ENCODE assay signal across 13 cellular contexts in the genomic region with DNA sequence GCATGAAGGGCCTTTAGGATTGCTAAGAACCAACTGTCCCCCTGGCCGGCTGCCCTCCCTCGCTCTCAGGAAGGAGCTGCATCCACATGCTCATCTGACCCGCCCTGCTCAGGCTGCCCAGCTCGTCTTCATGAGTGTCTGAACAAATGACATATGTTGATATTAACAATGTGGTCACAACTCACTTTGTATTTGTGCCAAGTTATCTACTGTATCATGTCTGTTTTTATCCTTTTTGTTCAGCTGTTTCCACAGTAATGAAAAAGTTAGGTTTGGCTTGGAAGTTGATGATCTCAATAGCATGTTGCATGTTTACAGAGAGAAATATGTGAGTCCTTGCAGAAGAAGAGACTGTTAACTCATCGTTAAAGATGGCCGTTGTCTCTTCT.
DNase-seq lines count a peak whose midpoint lies in the region; ATAC-seq and TF ChIP-seq lines count a peak whose summit lies in the region.
"Had no signal": no experiment of that assay in that cellular context is flagged by ENCODE, and none has a peak within 500 bp of the region (broad histone marks: within the 10 kb centered on the region; RNA-seq: fewer than 3 reads in every experiment).

No MANE protein-coding gene starts in this region.

- H3K4me3 ChIP-seq in ascending aorta, result no peak overlapping the region
- H3K4me3 ChIP-seq in psoas muscle, result no peak overlapping the region
- H3K4me3 ChIP-seq: gastrocnemius medialis, SJSA1 had no signal

- CTCF ChIA-PET in GM10248 (lab: Yijun Ruan, JAX), result no interaction called here

- no peaks in the 10 kb centered on the region for H3K4me1 Mint-ChIP-seq in activated T-cell treated with anti-CD3 and anti-CD28 coated beads, Interleukin-2, amount 50 U/mL, for 4 hours (ENCODE audit: low read depth)
- H3K4me1 Mint-ChIP-seq: activated naive CD8-positive, alpha-beta T cell treated with anti-CD3 and anti-CD28 coated beads, Interleukin-2, amount 50 U/mL, for 24 hours had no signal

- POLR2A ChIA-PET in GM10248 (lab: Yijun Ruan, JAX), result no interaction called here

- H3K36me3 ChIP-seq in ascending aorta, result no peaks in the 10 kb centered on the region
- H3K36me3 ChIP-seq in psoas muscle (ENCODE audit: insufficient read depth in 1 of 2, low read depth in 1 of 2), result peaks cover 0 to 20% of the 10 kb centered on the region in 2 donors
- H3K36me3 ChIP-seq: gastrocnemius medialis had no signal

- H3K4me1 ChIP-seq in ascending aorta (peaks cover 0 to 13% of the 10 kb centered on the region in 2 donors), psoas muscle (no peaks in the 10 kb centered on the region)
- H3K4me1 ChIP-seq: gastrocnemius medialis, SJSA1 had no signal

- H3K9me3 Mint-ChIP-seq in activated T-cell treated with anti-CD3 and anti-CD28 coated beads, Interleukin-2, amount 50 U/mL, for 4 hours, result no peaks in the 10 kb centered on the region
- H3K9me3 Mint-ChIP-seq: activated naive CD8-positive, alpha-beta T cell treated with anti-CD3 and anti-CD28 coated beads, Interleukin-2, amount 50 U/mL, for 24 hours had no signal

- peaks cover 8% of the 10 kb centered on the region for H3K36me3 Mint-ChIP-seq in activated T-cell treated with anti-CD3 and anti-CD28 coated beads, Interleukin-2, amount 50 U/mL, for 4 hours (ENCODE audit: insufficient read depth)

- H3K27me3 ChIP-seq in ascending aorta (no peaks in the 10 kb centered on the region), psoas muscle (ENCODE audit: insufficient read depth in 3 of 3, low read length in 2 of 3) (no peaks in the 10 kb centered on the region)
- H3K27me3 ChIP-seq: gastrocnemius medialis, SJSA1 had no signal

- no peak overlapping the region for H3K4me3 Mint-ChIP-seq in activated T-cell treated with anti-CD3 and anti-CD28 coated beads, Interleukin-2, amount 50 U/mL, for 4 hours
- H3K4me3 Mint-ChIP-seq: activated naive CD8-positive, alpha-beta T cell treated with anti-CD3 and anti-CD28 coated beads, Interleukin-2, amount 50 U/mL, for 24 hours had no signal

- no peaks in the 10 kb centered on the region for H3K27me3 Mint-ChIP-seq in activated T-cell treated with anti-CD3 and anti-CD28 coated beads, Interleukin-2, amount 50 U/mL, for 4 hours (ENCODE audit: low read depth)
- H3K27me3 Mint-ChIP-seq: activated naive CD8-positive, alpha-beta T cell treated with anti-CD3 and anti-CD28 coated beads, Interleukin-2, amount 50 U/mL, for 24 hours had no signal

- TF ChIP-seq CTCF in ascending aorta (IDR thresholded peaks at IDR 0.05) (no peak), psoas muscle (IDR thresholded peaks at IDR 0.05) (no peak), GM10248 (IDR thresholded peaks at IDR 0.05; ENCODE audit: control extremely low read depth, extremely low read depth, low read depth, missing control alignments) (no peak)

- H3K9me3 ChIP-seq in ascending aorta (no peaks in the 10 kb centered on the region), psoas muscle (no peaks in the 10 kb centered on the region)
- H3K9me3 ChIP-seq: gastrocnemius medialis, SJSA1 had no signal

- peak; percentile 34 to 86 for ATAC-seq in left cardiac atrium
- ATAC-seq in psoas muscle, result peak in 1 of 4 donors; percentile 60
- no peak for ATAC-seq in GM21515 (IDR thresholded peaks at IDR 0.05; ENCODE audit: unreplicated experiment)
- ATAC-seq in activated T-cell treated with anti-CD3 and anti-CD28 coated beads, Interleukin-2, amount 50 U/mL, for 4 hours, result no peak
- ATAC-seq: activated naive CD8-positive, alpha-beta T cell treated with anti-CD3 and anti-CD28 coated beads, Interleukin-2, amount 50 U/mL, for 24 hours had no signal

- intact Hi-C loops in ascending aorta (cut with DNase I), result no loop called here
- intact Hi-C loops in left cardiac atrium (cut with DNase I), result no loop called here
- intact Hi-C loops in psoas muscle (cut with DNase I), result no loop called here

- H3K27ac ChIP-seq in ascending aorta (peak overlapping the region; percentile 55 to 71), psoas muscle (no peak overlapping the region)
- H3K27ac ChIP-seq: C4-2B, gastrocnemius medialis, SJSA1 had no signal

- DNase-seq in EL (peak; percentile 6), ascending aorta (ENCODE audit: low spot score in 2 of 2) (peak in 1 of 2 donors; percentile 67), left cardiac atrium (peak; percentile 67), psoas muscle (peak; percentile 57 to 70), GM10248 (ENCODE audit: extremely low spot score) (no peak), T1000 (lab: John Stamatoyannopoulos, UW) (no peak)
- DNase-seq in activated T-cell treated with anti-CD3 and anti-CD28 coated beads, Interleukin-2, amount 50 U/mL, for 4 hours, result no peak
- DNase-seq: activated CD4-positive, alpha-beta T cell treated with anti-CD3 and anti-CD28 coated beads, Interleukin-2, amount 50 U/mL, for 1 hour; activated naive CD8-positive, alpha-beta T cell treated with anti-CD3 and anti-CD28 coated beads, Interleukin-2, amount 50 U/mL, for 24 hours had no signal

- 43 to 55% (median 45%) methylated on average over 6 of the region's 6 CpGs for WGBS in psoas muscle, 3 donors

Comparison
In these comparisons a context has a peak if more than half of its experiments do, and no peak if none do; other contexts are left out.
1. DNase-seq: peak in EL (single experiment), left cardiac atrium (single experiment) and psoas muscle (2 of 2); none in GM10248 (single experiment), activated T-cell treated with anti-CD3 and anti-CD28 coated beads, Interleukin-2, amount 50 U/mL, for 4 hours (single experiment) and T1000 (single experiment).
2. ATAC-seq: peak in left cardiac atrium (2 of 2); none in GM21515 (single experiment) and activated T-cell treated with anti-CD3 and anti-CD28 coated beads, Interleukin-2, amount 50 U/mL, for 4 hours (0 of 2).